In genomic region chr4:38072578-38072977, GRCh38 we compare ENCODE assay signal across 20 cellular contexts.
DNase-seq lines count a peak whose midpoint lies in the region; ATAC-seq, FAIRE-seq and TF ChIP-seq lines count a peak whose summit lies in the region.
"Had no signal": no experiment of that assay in that cellular context is flagged by ENCODE, and none has a peak within 500 bp of the region (broad histone marks: within the 10 kb centered on the region; RNA-seq: fewer than 3 reads in every experiment).

No MANE protein-coding gene starts in this region.

- POLR2A ChIA-PET in GM12878 (lab: Charles Lee): interaction anchor here (0.6 to 1.6 kb wide), 3 partner anchors 55 to 58 kb away, joined by 3 to 11 read pairs (median 4); no protein-coding TSS in a partner anchor

- in situ Hi-C loops in GM12878 (cut with MboI): loop anchor here (5.0 kb wide), 1 partner anchor 660 kb away; no protein-coding TSS in a partner anchor

- 94% methylated on average over 3 of the region's 3 CpGs for WGBS in GM12878 (ENCODE audit: insufficient coverage, insufficient replicate concordance, low lambda C conversion rate, missing lambda C conversion rate)

- H3K9me3 ChIP-seq in GM12878 (replicated peaks; ENCODE audit: control insufficient read depth, insufficient read depth, low read length): no peaks in the 10 kb centered on the region; the same call in 2 of the 3 replicates

- BruUV-seq in GM12878 (replicated peaks; lab: Mats Ljungman, UMichigan): no TSS peak

- H3K4me1 Mint-ChIP-seq in activated naive CD4-positive, alpha-beta T cell treated with anti-CD3 and anti-CD28 coated beads for 36 hours (ENCODE audit: low read depth): peaks cover 32% of the 10 kb centered on the region
- peaks cover 7% of the 10 kb centered on the region for H3K4me1 Mint-ChIP-seq in osteocyte (ENCODE audit: unreplicated experiment)

- no peak for TF ChIP-seq CTCF in GM12878 (IDR thresholded peaks at IDR 0.05 in 2 of 3, conservative IDR thresholded peaks at IDR 0.05 in 1 of 3; ENCODE audit: control insufficient read depth in 2 of 3, extremely low read depth in 1 of 3, insufficient read depth in 1 of 3, low read depth in 3 of 3, low read length in 3 of 3)
- TF ChIP-seq CTCF in osteocyte (IDR thresholded peaks at IDR 0.05): no peak

- ATAC-seq in activated naive CD4-positive, alpha-beta T cell treated with anti-CD3 and anti-CD28 coated beads, Interleukin-2, amount 50 U/mL, for 72 hours: no peak
- no peak for ATAC-seq in GM12878

- peak; percentile 16 for DNase-seq in activated naive CD4-positive, alpha-beta T cell treated with anti-CD3 and anti-CD28 coated beads for 36 hours
- DNase-seq in activated naive CD4-positive, alpha-beta T cell treated with anti-CD3 and anti-CD28 coated beads, Interleukin-2, amount 50 U/mL, for 72 hours (ENCODE audit: low spot score in 2 of 2): no peak
- DNase-seq in GM19239 (ENCODE audit: insufficient read length, low spot score): no peak
- DNase-seq in GM12878 (ENCODE audit: low read depth, low spot score): no peak
- DNase-seq in osteocyte (ENCODE audit: extremely low spot score, unreplicated experiment): no peak
- DNase-seq in NCI-H187 treated with DMSO at 0.1 percent for 48 hours (lab: John Stamatoyannopoulos, UW): no peak
- DNase-seq in activated CD4-positive, CD25-positive, alpha-beta regulatory T cell (lab: John Stamatoyannopoulos, UW): no peak
- DNase-seq in HTR-8/SVneo (ENCODE audit: insufficient read length, low spot score): no peak
- DNase-seq: activated CD8-positive, alpha-beta memory T cell treated with anti-CD3 and anti-CD28 coated beads, Interleukin-2, amount 50 U/mL, for 48 hours; DND-41; H9; islet precursor cell; NCI-H1694 treated with DMSO at 0.1 percent for 48 hours; NCI-H345; retina; SHP77 treated with DMSO at 0.1 percent for 48 hours had no signal

- intact Hi-C loops in activated naive CD4-positive, alpha-beta T cell treated with anti-CD3 and anti-CD28 coated beads for 36 hours (cut with micrococcal nuclease): loop anchor here (5.0 kb wide), 1 partner anchor 435 kb away; no protein-coding TSS in a partner anchor
- intact Hi-C loops in GM12878 (cut with micrococcal nuclease; ENCODE audit: unreplicated experiment): no loop called here

- H3K27me3 ChIP-seq in GM12878 (replicated peaks in 1 of 2; ENCODE audit: control insufficient read depth in 2 of 2, insufficient read depth in 2 of 2, low read length in 1 of 2): no peaks in the 10 kb centered on the region

- no peak overlapping the region for H2AFZ ChIP-seq in GM12878 (ENCODE audit: control insufficient read depth, low read depth, low read length)

- peak; percentile 57 for FAIRE-seq in GM19239 (lab: Jason Lieb, UNC)
- FAIRE-seq in GM12878 (lab: Jason Lieb, UNC): no peak
- no peak for FAIRE-seq in HTR-8/SVneo (lab: Jason Lieb, UNC)
- FAIRE-seq: bronchial epithelial cell had no signal

- H3K79me2 ChIP-seq in GM12878 (ENCODE audit: control insufficient read depth, insufficient read depth, low read length): no peaks in the 10 kb centered on the region

- H3K27me3 Mint-ChIP-seq in activated naive CD4-positive, alpha-beta T cell treated with anti-CD3 and anti-CD28 coated beads for 36 hours (ENCODE audit: low read depth): no peaks in the 10 kb centered on the region
- no peaks in the 10 kb centered on the region for H3K27me3 Mint-ChIP-seq in osteocyte (ENCODE audit: unreplicated experiment)
- H3K27me3 Mint-ChIP-seq: activated naive CD8-positive, alpha-beta T cell had no signal

- no peak overlapping the region for H3K4me3 ChIP-seq in GM12878

- TF ChIP-seq EP300 in GM12878 (IDR thresholded peaks at IDR 0.05; ENCODE audit: borderline replicate concordance in 1 of 2, control insufficient read depth in 1 of 2, low read depth in 2 of 2, low read length in 2 of 2): no peak

- TF ChIP-seq RAD21 in GM12878 (IDR thresholded peaks at IDR 0.05; ENCODE audit: insufficient read depth, low read depth, low read length): no peak

- CTCF ChIA-PET in activated naive CD4-positive, alpha-beta T cell treated with anti-CD3 and anti-CD28 coated beads for 36 hours (lab: Charles Lee): interaction anchor here (1.2 to 1.3 kb wide), 2 partner anchors 17 to 107 kb away, joined by 3 to 4 read pairs; no protein-coding TSS in a partner anchor
- CTCF ChIA-PET in GM12878 (lab: Yijun Ruan, JAX): interaction anchor here (0.6 to 11.8 kb wide), 8 partner anchors 10 to 784 kb away, joined by 3 to 202 read pairs (median 4); partner anchors contain the start of gene TLR6

- no peak overlapping the region for H3K9ac ChIP-seq in GM12878 (ENCODE audit: control insufficient read depth, insufficient read depth, low read length)

- H4K20me1 ChIP-seq in GM12878 (ENCODE audit: control insufficient read depth, insufficient read depth): no peaks in the 10 kb centered on the region

- no peak overlapping the region for H3K4me2 ChIP-seq in GM12878 (ENCODE audit: control insufficient read depth, insufficient read depth)

- SMC1A ChIA-PET in GM12878 (lab: Charles Lee; ENCODE audit: uncharacterized antibody, unreplicated experiment): interaction anchor here (0.5 to 5.5 kb wide), 13 partner anchors 10 to 633 kb away, joined by 3 to 54 read pairs (median 4); no protein-coding TSS in a partner anchor

- H3K27ac ChIP-seq in GM12878 (ENCODE audit: control insufficient read depth, insufficient read depth): peak overlapping the region; percentile 41

- RAD21 ChIA-PET in GM12878 (lab: Charles Lee; ENCODE audit: unreplicated experiment): interaction anchor here (1.0 to 12.5 kb wide), 6 partner anchors 57 to 603 kb away, joined by 3 to 173 read pairs (median 18); no protein-coding TSS in a partner anchor

- peaks cover 0 to 10% of the 10 kb centered on the region in 2 experiments; a peak in 3 of 4 replicates for H3K36me3 ChIP-seq in GM12878 (ENCODE audit: control insufficient read depth in 2 of 2, insufficient read depth in 2 of 2, low read length in 1 of 2)

- H3K36me3 Mint-ChIP-seq in activated naive CD4-positive, alpha-beta T cell treated with anti-CD3 and anti-CD28 coated beads for 36 hours (ENCODE audit: low read depth): peaks cover 15% of the 10 kb centered on the region
- peaks cover 7 to 10% of the 10 kb centered on the region in 2 donors for H3K36me3 Mint-ChIP-seq in activated naive CD4-positive, alpha-beta T cell treated with anti-CD3 and anti-CD28 coated beads, Interleukin-2, amount 50 U/mL, for 72 hours
- peaks cover 2% of the 10 kb centered on the region for H3K36me3 Mint-ChIP-seq in osteocyte (ENCODE audit: unreplicated experiment)

- no peak for TF ChIP-seq POLR2A in GM12878 (IDR thresholded peaks at IDR 0.05; ENCODE audit: low read depth, low read length)

- peaks cover 43% of the 10 kb centered on the region for H3K4me1 ChIP-seq in GM12878 (ENCODE audit: control insufficient read depth, insufficient read depth, low read length)

- no peaks in the 10 kb centered on the region for H3K9me3 Mint-ChIP-seq in activated naive CD4-positive, alpha-beta T cell treated with anti-CD3 and anti-CD28 coated beads for 36 hours
- no peaks in the 10 kb centered on the region for H3K9me3 Mint-ChIP-seq in activated naive CD4-positive, alpha-beta T cell treated with anti-CD3 and anti-CD28 coated beads, Interleukin-2, amount 50 U/mL, for 72 hours
- H3K9me3 Mint-ChIP-seq in osteocyte (ENCODE audit: unreplicated experiment): no peaks in the 10 kb centered on the region
- H3K9me3 Mint-ChIP-seq: H9; neural crest cell; T-helper 2 cell treated with Interferon-gamma antibody and Interleukin-4, amounts not matched to agents 5 μg/mL and 100 μg/mL, for 36 hours had no signal

- H3K27ac Mint-ChIP-seq in activated naive CD4-positive, alpha-beta T cell treated with anti-CD3 and anti-CD28 coated beads for 36 hours: no peak overlapping the region
- H3K27ac Mint-ChIP-seq in activated naive CD4-positive, alpha-beta T cell treated with anti-CD3 and anti-CD28 coated beads, Interleukin-2, amount 50 U/mL, for 72 hours: no peak overlapping the region
- peak overlapping the region; percentile 15 for H3K27ac Mint-ChIP-seq in osteocyte (ENCODE audit: unreplicated experiment)
- H3K27ac Mint-ChIP-seq: activated naive CD8-positive, alpha-beta T cell; T-helper 2 cell treated with Interferon-gamma antibody and Interleukin-4, amounts not matched to agents 5 μg/mL and 100 μg/mL, for 36 hours had no signal

- H3K4me3 Mint-ChIP-seq in activated naive CD4-positive, alpha-beta T cell treated with anti-CD3 and anti-CD28 coated beads for 36 hours: no peak overlapping the region
- no peak overlapping the region for H3K4me3 Mint-ChIP-seq in osteocyte (ENCODE audit: unreplicated experiment)
- H3K4me3 Mint-ChIP-seq: activated naive CD8-positive, alpha-beta T cell; H9; neural crest cell; T-helper 2 cell treated with Interferon-gamma antibody and Interleukin-4, amounts not matched to agents 5 μg/mL and 100 μg/mL, for 36 hours had no signal

TF ChIP-seq in GM12878, 131 proteins besides CTCF, POLR2A, EP300 and RAD21 (continues in another document):
- no peak for TF ChIP-seq FOS (IDR thresholded peaks at IDR 0.05; ENCODE audit: borderline replicate concordance, extremely low read depth, insufficient read length)
- TF ChIP-seq HDAC2 (IDR thresholded peaks at IDR 0.05): no peak
- TF ChIP-seq BACH1 (IDR thresholded peaks at IDR 0.05; ENCODE audit: borderline replicate concordance): no peak
- no peak for TF ChIP-seq JUNB (IDR thresholded peaks at IDR 0.05)
- no peak for TF ChIP-seq SIX5 (IDR thresholded peaks at IDR 0.05; ENCODE audit: low read depth, low read length, severe bottlenecking)
- TF ChIP-seq, protein P1, sequence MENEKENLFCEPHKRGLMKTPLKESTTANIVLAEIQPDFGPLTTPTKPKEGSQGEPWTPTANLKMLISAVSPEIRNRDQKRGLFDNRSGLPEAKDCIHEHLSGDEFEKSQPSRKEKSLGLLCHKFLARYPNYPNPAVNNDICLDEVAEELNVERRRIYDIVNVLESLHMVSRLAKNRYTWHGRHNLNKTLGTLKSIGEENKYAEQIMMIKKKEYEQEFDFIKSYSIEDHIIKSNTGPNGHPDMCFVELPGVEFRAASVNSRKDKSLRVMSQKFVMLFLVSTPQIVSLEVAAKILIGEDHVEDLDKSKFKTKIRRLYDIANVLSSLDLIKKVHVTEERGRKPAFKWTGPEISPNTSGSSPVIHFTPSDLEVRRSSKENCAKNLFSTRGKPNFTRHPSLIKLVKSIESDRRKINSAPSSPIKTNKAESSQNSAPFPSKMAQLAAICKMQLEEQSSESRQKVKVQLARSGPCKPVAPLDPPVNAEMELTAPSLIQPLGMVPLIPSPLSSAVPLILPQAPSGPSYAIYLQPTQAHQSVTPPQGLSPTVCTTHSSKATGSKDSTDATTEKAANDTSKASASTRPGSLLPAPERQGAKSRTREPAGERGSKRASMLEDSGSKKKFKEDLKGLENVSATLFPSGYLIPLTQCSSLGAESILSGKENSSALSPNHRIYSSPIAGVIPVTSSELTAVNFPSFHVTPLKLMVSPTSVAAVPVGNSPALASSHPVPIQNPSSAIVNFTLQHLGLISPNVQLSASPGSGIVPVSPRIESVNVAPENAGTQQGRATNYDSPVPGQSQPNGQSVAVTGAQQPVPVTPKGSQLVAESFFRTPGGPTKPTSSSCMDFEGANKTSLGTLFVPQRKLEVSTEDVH (IDR thresholded peaks at IDR 0.05; ENCODE audit: low read depth, partially characterized antibody): no peak
- no peak for TF ChIP-seq MYC (IDR thresholded peaks at IDR 0.05; ENCODE audit: insufficient read depth, insufficient read length, insufficient replicate concordance, low read length, severe bottlenecking)
